In genomic region chr19:46618670-46619231, GRCh38 we compare ENCODE assay signal across 11 cellular contexts. TPM values are rescaled to one million over a fixed set of nuclear protein-coding genes. Genes with fewer than 3 reads are reported as not detected.
DNase-seq lines count a peak whose midpoint lies in the region; ATAC-seq and TF ChIP-seq lines count a peak whose summit lies in the region.
"Had no signal": no experiment of that assay in that cellular context is flagged by ENCODE, and none has a peak within 500 bp of the region (broad histone marks: within the 10 kb centered on the region; RNA-seq: fewer than 3 reads in every experiment).

No MANE protein-coding gene starts in this region.

- no peaks in the 10 kb centered on the region for H3K27me3 Mint-ChIP-seq in activated naive CD4-positive, alpha-beta T cell treated with anti-CD3 and anti-CD28 coated beads, Interleukin-2, amount 10 ng/mL, durations not matched to agents 7 days and 5 days

- peak overlapping the region in 3 of 4 donors; percentile 34 to 47 (median 41) for H3K27ac ChIP-seq in tibial nerve
- H3K27ac ChIP-seq: SJCRH30 had no signal

- no peaks in the 10 kb centered on the region for H3K36me3 ChIP-seq in tibial nerve
- H3K36me3 ChIP-seq: SJCRH30 had no signal

- peak overlapping the region; percentile 90 for H3K27ac Mint-ChIP-seq in activated naive CD4-positive, alpha-beta T cell treated with anti-CD3 and anti-CD28 coated beads, Interleukin-2, amount 10 ng/mL, durations not matched to agents 7 days and 5 days
- H3K27ac Mint-ChIP-seq in activated naive CD4-positive, alpha-beta T cell treated with anti-CD3 and anti-CD28 coated beads, Interleukin-2, amount 50 U/mL, for 72 hours, result peak overlapping the region in 1 of 2 donors; percentile 89

- WGBS in tibial nerve, 2 donors, result 53 to 58% methylated on average over 9 of the region's 9 CpGs

- no peaks in the 10 kb centered on the region for H3K36me3 Mint-ChIP-seq in activated naive CD4-positive, alpha-beta T cell treated with anti-CD3 and anti-CD28 coated beads, Interleukin-2, amount 10 ng/mL, durations not matched to agents 7 days and 5 days
- peaks cover 0 to 20% of the 10 kb centered on the region in 2 donors for H3K36me3 Mint-ChIP-seq in activated naive CD4-positive, alpha-beta T cell treated with anti-CD3 and anti-CD28 coated beads, Interleukin-2, amount 50 U/mL, for 72 hours

- peaks cover 0 to 71% (median 55%) of the 10 kb centered on the region in 4 donors for H3K4me1 ChIP-seq in tibial nerve

- TF ChIP-seq CTCF in fibroblast of mammary gland (conservative IDR thresholded peaks at IDR 0.05; ENCODE audit: control insufficient read depth, insufficient read depth, low read depth, low read length) (no peak), tibial nerve (IDR thresholded peaks at IDR 0.05) (no peak)

- no peaks in the 10 kb centered on the region for H3K27me3 ChIP-seq in tibial nerve

- peak; percentile 36 for DNase-seq in activated naive CD4-positive, alpha-beta T cell treated with anti-CD3 and anti-CD28 coated beads, Interleukin-2, amount 10 ng/mL, durations not matched to agents 7 days and 5 days
- no peak for DNase-seq in activated naive CD4-positive, alpha-beta T cell treated with anti-CD3 and anti-CD28 coated beads, Interleukin-2, amount 50 U/mL, for 72 hours (ENCODE audit: low spot score in 2 of 2)
- DNase-seq in NCI-H774 (lab: John Stamatoyannopoulos, UW) (peak; percentile 41), fibroblast of mammary gland (ENCODE audit: low read depth) (peak; percentile 58), tibial nerve (ENCODE audit: low spot score in 2 of 2) (no peak)
- DNase-seq in stimulated activated CD4-positive, alpha-beta T cell treated with anti-CD3 and anti-CD28 coated beads, Interleukin-4, amount 100 ng/mL, for 24 hours, result no peak
- DNase-seq in central memory CD4-positive, alpha-beta T cell, result no peak
- DNase-seq: activated gamma-delta T cell treated with Interleukin-2 at 50 U/mL for 16 hours, Calu3 had no signal

- H3K4me3 ChIP-seq in fibroblast of mammary gland (ENCODE audit: control insufficient read depth, low read depth, low read length), result no peak overlapping the region
- H3K4me3 ChIP-seq in tibial nerve, result no peak overlapping the region
- H3K4me3 ChIP-seq: SJCRH30 had no signal

- H3K4me3 Mint-ChIP-seq in activated naive CD4-positive, alpha-beta T cell treated with anti-CD3 and anti-CD28 coated beads, Interleukin-2, amount 10 ng/mL, durations not matched to agents 7 days and 5 days, result peak overlapping the region; percentile 26

- H3K4me1 Mint-ChIP-seq in activated naive CD4-positive, alpha-beta T cell treated with anti-CD3 and anti-CD28 coated beads, Interleukin-2, amount 10 ng/mL, durations not matched to agents 7 days and 5 days, result peaks cover 76% of the 10 kb centered on the region

- TF ChIP-seq EP300 in tibial nerve (IDR thresholded peaks at IDR 0.05), result peak in 1 of 2 donors; percentile 35

- no peaks in the 10 kb centered on the region for H3K9me3 ChIP-seq in tibial nerve
- H3K9me3 ChIP-seq: SJCRH30 had no signal

- H3K9me3 Mint-ChIP-seq in activated naive CD4-positive, alpha-beta T cell treated with anti-CD3 and anti-CD28 coated beads, Interleukin-2, amount 10 ng/mL, durations not matched to agents 7 days and 5 days, result no peaks in the 10 kb centered on the region
- H3K9me3 Mint-ChIP-seq in activated naive CD4-positive, alpha-beta T cell treated with anti-CD3 and anti-CD28 coated beads, Interleukin-2, amount 50 U/mL, for 72 hours, result no peaks in the 10 kb centered on the region

- CTCF ChIA-PET in activated naive CD4-positive, alpha-beta T cell treated with anti-CD3 and anti-CD28 coated beads, Interleukin-2, amount 10 ng/mL, durations not matched to agents 7 days and 5 days (lab: Charles Lee), result interaction anchor here (0.7 to 1.4 kb wide), 3 partner anchors 10 to 44 kb away, joined by 3 to 5 read pairs (median 5); no protein-coding TSS in a partner anchor

- no peak for TF ChIP-seq POLR2A in tibial nerve (IDR thresholded peaks at IDR 0.05)

- no peak for ATAC-seq in activated naive CD4-positive, alpha-beta T cell treated with anti-CD3 and anti-CD28 coated beads, Interleukin-2, amount 50 U/mL, for 72 hours
- no peak for ATAC-seq in GM19455 (IDR thresholded peaks at IDR 0.05; ENCODE audit: unreplicated experiment)

RNA-seq across cellular contexts. Expression of gene PTGIR, which starts 6.1 kb away (rescaled TPM):
- total RNA-seq in activated naive CD4-positive, alpha-beta T cell treated with anti-CD3 and anti-CD28 coated beads, Interleukin-2, amount 50 U/mL, for 72 hours, result 10 to 100 TPM; 14.7 to 38.0 TPM
- total RNA-seq in tibial nerve, result 10 to 100 TPM in 2 of 4 donors, 1 to 10 TPM in 2; 3.1 to 43.2 (median 12.7) TPM
- total RNA-seq: Calu3, SJCRH30 had no signal

RNA-seq across cellular contexts. Expression of gene GNG8, which starts 17.3 kb away (rescaled TPM):
- total RNA-seq in activated naive CD4-positive, alpha-beta T cell treated with anti-CD3 and anti-CD28 coated beads, Interleukin-2, amount 50 U/mL, for 72 hours, result 10 to 100 TPM in 1 of 2 donors, 1 to 10 TPM in 1; 5.2 to 17.4 TPM
- not detected for total RNA-seq in tibial nerve
- total RNA-seq: Calu3, SJCRH30 had no signal

RNA-seq across cellular contexts. Expression of gene CALM3, which starts 17.6 kb away (rescaled TPM):
- total RNA-seq in activated naive CD4-positive, alpha-beta T cell treated with anti-CD3 and anti-CD28 coated beads, Interleukin-2, amount 50 U/mL, for 72 hours, result 100 to 1,000 TPM; 413 to 615 TPM
- 100 to 1,000 TPM; 123 to 167 (median 137) TPM for total RNA-seq in tibial nerve

RNA-seq across cellular contexts. Expression of gene DACT3, which starts 42.2 kb away (rescaled TPM):
- total RNA-seq in activated naive CD4-positive, alpha-beta T cell treated with anti-CD3 and anti-CD28 coated beads, Interleukin-2, amount 50 U/mL, for 72 hours, result 10 to 100 TPM in 1 of 2 donors, 1 to 10 TPM in 1; 1.9 to 25.9 TPM
- total RNA-seq in tibial nerve, result 10 to 100 TPM in 1 of 4 donors, 1 to 10 TPM in 3; 7.1 to 11.7 (median 8.2) TPM
- total RNA-seq: Calu3 had no signal

Comparison
In these comparisons a context has a peak if more than half of its experiments do, and no peak if none do; other contexts are left out.
1. DNase-seq: peak in activated naive CD4-positive, alpha-beta T cell treated with anti-CD3 and anti-CD28 coated beads, Interleukin-2, amount 10 ng/mL, durations not matched to agents 7 days and 5 days (single experiment), NCI-H774 (single experiment) and fibroblast of mammary gland (single experiment); none in activated naive CD4-positive, alpha-beta T cell treated with anti-CD3 and anti-CD28 coated beads, Interleukin-2, amount 50 U/mL, for 72 hours (0 of 2), tibial nerve (0 of 2), stimulated activated CD4-positive, alpha-beta T cell treated with anti-CD3 and anti-CD28 coated beads, Interleukin-4, amount 100 ng/mL, for 24 hours (single experiment) and central memory CD4-positive, alpha-beta T cell (single experiment).
2. RNA of gene GNG8, which starts 17.3 kb away (total RNA-seq): 5.2 to 17.4 TPM in activated naive CD4-positive, alpha-beta T cell treated with anti-CD3 and anti-CD28 coated beads, Interleukin-2, amount 50 U/mL, for 72 hours; not detected in tibial nerve; every median in the first group is over 4 times any median in the second.